In genomic region chr12:132570635-132571034, GRCh38 we compare ENCODE assay signal across 9 cellular contexts. TPM values are rescaled to one million over a fixed set of nuclear protein-coding genes. Genes with fewer than 3 reads are reported as not detected.
"Had no signal": no experiment of that assay in that cellular context is flagged by ENCODE, and none has a peak within 500 bp of the region (broad histone marks: within the 10 kb centered on the region; RNA-seq: fewer than 3 reads in every experiment).

No MANE protein-coding gene starts in this region.

- H2AFZ ChIP-seq: GM23338 had no signal

- DNase-seq: H9, HCEC 1CT, IMR-90, KBM-7 had no signal

- H3K4me3 ChIP-seq: GM23338 had no signal

- FAIRE-seq: H1, H54 had no signal

- H3K4me3 Mint-ChIP-seq: GM23338, H9 had no signal

- H3K27ac Mint-ChIP-seq: GM23338, H9 had no signal

- H3K4me2 ChIP-seq: GM23338 had no signal

- H3K4me1 Mint-ChIP-seq: GM23338, H9 had no signal

- H3K27ac ChIP-seq: HL-60 had no signal

- H3K9me3 Mint-ChIP-seq: GM23338, H9 had no signal

RNA-seq across cellular contexts. Expression of gene LRCOL1, which starts 39.7 kb away (rescaled TPM):
- total RNA-seq: H1, H9, HT1080, IMR-90 had no signal
- polyA plus RNA-seq: GM23338, H1 had no signal

RNA-seq across cellular contexts. Expression of gene P2RX2, which starts 47.9 kb away (rescaled TPM):
- total RNA-seq: HT1080, IMR-90 had no signal
- polyA plus RNA-seq: IMR-90 had no signal
